19 cellular contexts compared by ENCODE assay signal in genomic region chrX:130155564-130155963, GRCh38. TPM values are rescaled to one million over a fixed set of nuclear protein-coding genes. Genes with fewer than 3 reads are reported as not detected.
"Had no signal": no experiment of that assay in that cellular context is flagged by ENCODE, and none has a peak within 500 bp of the region (broad histone marks: within the 10 kb centered on the region; RNA-seq: fewer than 3 reads in every experiment).

No MANE protein-coding gene starts in this region.

- H3K9me3 Mint-ChIP-seq: memory B cell; natural killer cell treated with Interleukin-12 subunit alpha and Interleukin-12 subunit beta and Interleukin-15 and Interleukin-18, amount 100 ng/mL, for 72 hours; neural progenitor cell had no signal

- FAIRE-seq: colon, frontal cortex, pancreas had no signal

- H3K4me3 ChIP-seq: lower lobe of right lung, neural progenitor cell, pancreas had no signal

- H3K36me3 Mint-ChIP-seq: memory B cell; mesothelial cell of epicardium; natural killer cell treated with Interleukin-12 subunit alpha and Interleukin-12 subunit beta and Interleukin-15 and Interleukin-18, amount 100 ng/mL, for 72 hours had no signal

- ATAC-seq: left lobe of liver; lower lobe of right lung; natural killer cell treated with Interleukin-12 subunit alpha and Interleukin-12 subunit beta and Interleukin-15 and Interleukin-18, amount 100 ng/mL, for 72 hours; sciatic nerve had no signal

- H3K36me3 ChIP-seq: neural progenitor cell, pancreas had no signal

- DNase-seq: cerebellar nuclear complex; dermis blood vessel endothelial cell; erythroblast; islet precursor cell; lower lobe of right lung; nucleus accumbens; pancreas; stimulated activated CD4-positive, alpha-beta T cell treated with anti-CD3 and anti-CD28 coated beads, Interleukin-12 subunit alpha, Interleukin-12 subunit beta, amount 100 ng/mL, for 4 hours; stimulated activated naive CD4-positive, alpha-beta T cell; trophoblast cell had no signal

- H3K9ac ChIP-seq: neural progenitor cell had no signal

- H3K4me1 Mint-ChIP-seq: memory B cell, mesothelial cell of epicardium, neural progenitor cell had no signal

- H3K4me2 ChIP-seq: neural progenitor cell had no signal

- H3K27ac Mint-ChIP-seq: memory B cell; mesothelial cell of epicardium; natural killer cell treated with Interleukin-12 subunit alpha and Interleukin-12 subunit beta and Interleukin-15 and Interleukin-18, amount 100 ng/mL, for 72 hours; neural progenitor cell; progenitor cell of endocrine pancreas had no signal

- H3K27me3 ChIP-seq: neural progenitor cell, pancreas had no signal

- H2AFZ ChIP-seq: neural progenitor cell had no signal

- H3K27me3 Mint-ChIP-seq: memory B cell, progenitor cell of endocrine pancreas had no signal

- H3K9me3 ChIP-seq: lower lobe of right lung, pancreas had no signal

- H3K4me1 ChIP-seq: lower lobe of right lung, neural progenitor cell had no signal

- H3K27ac ChIP-seq: lower lobe of right lung, neural progenitor cell, pancreas had no signal

- H3K4me3 Mint-ChIP-seq: memory B cell; mesothelial cell of epicardium; natural killer cell treated with Interleukin-12 subunit alpha and Interleukin-12 subunit beta and Interleukin-15 and Interleukin-18, amount 100 ng/mL, for 72 hours; neural progenitor cell had no signal

RNA-seq across cellular contexts. Expression of gene RAB33A, which starts 16.2 kb away (rescaled TPM):
- total RNA-seq: sciatic nerve had no signal
